9 cellular contexts compared by ENCODE assay signal in genomic region chr6:37860226-37860839, GRCh38. TPM values are rescaled to one million over a fixed set of nuclear protein-coding genes. Genes with fewer than 3 reads are reported as not detected.
DNase-seq lines count a peak whose midpoint lies in the region; ATAC-seq and TF ChIP-seq lines count a peak whose summit lies in the region.
"Had no signal": no experiment of that assay in that cellular context is flagged by ENCODE, and none has a peak within 500 bp of the region (broad histone marks: within the 10 kb centered on the region; RNA-seq: fewer than 3 reads in every experiment).

No MANE protein-coding gene starts in this region.

- H3K4me1 Mint-ChIP-seq in chondrocyte (ENCODE audit: low read depth) (peaks cover 42% of the 10 kb centered on the region), nephron (peaks cover 11% of the 10 kb centered on the region)
- H3K4me1 Mint-ChIP-seq in activated CD4-positive, alpha-beta memory T cell treated with anti-CD3 and anti-CD28 coated beads for 36 hours (ENCODE audit: low read depth): peaks cover 73% of the 10 kb centered on the region

- H3K27ac Mint-ChIP-seq in chondrocyte (ENCODE audit: unreplicated experiment): peak overlapping the region; percentile 24
- no peak overlapping the region for H3K27ac Mint-ChIP-seq in nephron
- no peak overlapping the region for H3K27ac Mint-ChIP-seq in activated CD4-positive, alpha-beta memory T cell treated with anti-CD3 and anti-CD28 coated beads for 36 hours
- H3K27ac Mint-ChIP-seq: dendritic cell treated with granulocyte-macrophage colony-stimulating factor and Interleukin-4, amounts not matched to agents 40 ng/mL and 50 ng/mL, for 4 days had no signal

- no peaks in the 10 kb centered on the region for H3K9me3 Mint-ChIP-seq in chondrocyte (ENCODE audit: low read depth)
- H3K9me3 Mint-ChIP-seq in nephron: no peaks in the 10 kb centered on the region
- H3K9me3 Mint-ChIP-seq in activated CD4-positive, alpha-beta memory T cell treated with anti-CD3 and anti-CD28 coated beads for 36 hours: no peaks in the 10 kb centered on the region
- H3K9me3 Mint-ChIP-seq: dendritic cell treated with granulocyte-macrophage colony-stimulating factor and Interleukin-4, amounts not matched to agents 40 ng/mL and 50 ng/mL, for 4 days had no signal

- DNase-seq in stimulated activated CD4-positive, alpha-beta T cell treated with anti-CD3 and anti-CD28 coated beads, Interleukin-15, amount 100 ng/mL, for 24 hours: peak; percentile 23
- DNase-seq in stimulated activated CD4-positive, alpha-beta T cell treated with anti-CD3 and anti-CD28 coated beads, Interleukin-12 subunit alpha, Interleukin-12 subunit beta, amount 100 ng/mL, for 4 hours: no peak
- DNase-seq in NCI-H2227 treated with DMSO at 0.1 percent for 48 hours (lab: John Stamatoyannopoulos, UW) (peak; percentile 18), chondrocyte (ENCODE audit: low spot score) (no peak)
- no peak for DNase-seq in stimulated activated naive CD4-positive, alpha-beta T cell treated with Interleukin-2 at 50 U/mL for 16 hours (lab: John Stamatoyannopoulos, UW)
- DNase-seq in activated CD4-positive, alpha-beta memory T cell treated with anti-CD3 and anti-CD28 coated beads for 36 hours: no peak

- H3K36me3 Mint-ChIP-seq in chondrocyte (ENCODE audit: low read depth) (peaks cover 2% of the 10 kb centered on the region), nephron (ENCODE audit: low read depth) (no peaks in the 10 kb centered on the region)
- H3K36me3 Mint-ChIP-seq in activated CD4-positive, alpha-beta memory T cell treated with anti-CD3 and anti-CD28 coated beads for 36 hours: peaks cover 2% of the 10 kb centered on the region

- CTCF ChIA-PET in activated CD4-positive, alpha-beta memory T cell treated with anti-CD3 and anti-CD28 coated beads for 36 hours (lab: Charles Lee): interaction anchor here (1.1 to 1.7 kb wide), 4 partner anchors 7 to 42 kb away, joined by 3 to 6 read pairs (median 3); no protein-coding TSS in a partner anchor

- POLR2A ChIA-PET in activated CD4-positive, alpha-beta memory T cell treated with anti-CD3 and anti-CD28 coated beads for 36 hours (lab: Charles Lee): no interaction called here

- H3K27me3 Mint-ChIP-seq in chondrocyte (ENCODE audit: low read depth): no peaks in the 10 kb centered on the region
- no peaks in the 10 kb centered on the region for H3K27me3 Mint-ChIP-seq in nephron (ENCODE audit: low read depth)
- no peaks in the 10 kb centered on the region for H3K27me3 Mint-ChIP-seq in activated CD4-positive, alpha-beta memory T cell treated with anti-CD3 and anti-CD28 coated beads for 36 hours
- H3K27me3 Mint-ChIP-seq: dendritic cell treated with granulocyte-macrophage colony-stimulating factor and Interleukin-4, amounts not matched to agents 40 ng/mL and 50 ng/mL, for 4 days had no signal

- peak; percentile 86 for TF ChIP-seq CTCF in chondrocyte (IDR thresholded peaks at IDR 0.05)
- TF ChIP-seq CTCF in nephron (IDR thresholded peaks at IDR 0.05; ENCODE audit: unreplicated experiment in 3 of 3): peak; percentile 42 to 62 (median 45)

- no peak for ATAC-seq in GM19351 (IDR thresholded peaks at IDR 0.05; ENCODE audit: unreplicated experiment)

- H3K4me3 Mint-ChIP-seq in chondrocyte (ENCODE audit: unreplicated experiment) (no peak overlapping the region), nephron (no peak overlapping the region)
- H3K4me3 Mint-ChIP-seq in activated CD4-positive, alpha-beta memory T cell treated with anti-CD3 and anti-CD28 coated beads for 36 hours: no peak overlapping the region
- H3K4me3 Mint-ChIP-seq: dendritic cell treated with granulocyte-macrophage colony-stimulating factor and Interleukin-4, amounts not matched to agents 40 ng/mL and 50 ng/mL, for 4 days had no signal

- intact Hi-C loops in activated CD4-positive, alpha-beta memory T cell treated with anti-CD3 and anti-CD28 coated beads for 36 hours (cut with micrococcal nuclease): loop anchor here (10.0 kb wide), 1 partner anchor 156 kb away; no protein-coding TSS in a partner anchor

RNA-seq across cellular contexts. Expression of gene ZFAND3, which starts 40.8 kb away (rescaled TPM):
- total RNA-seq in chondrocyte: 62.8 to 99.6 TPM (median 98.5 TPM) in 3 replicates
- total RNA-seq in activated CD4-positive, alpha-beta memory T cell treated with anti-CD3 and anti-CD28 coated beads for 36 hours: 10 to 100 TPM; 35.1 to 36.4 TPM

Comparison
In these comparisons a context has a peak if more than half of its experiments do, and no peak if none do; other contexts are left out.
1. DNase-seq: peak in stimulated activated CD4-positive, alpha-beta T cell treated with anti-CD3 and anti-CD28 coated beads, Interleukin-15, amount 100 ng/mL, for 24 hours (single experiment) and NCI-H2227 treated with DMSO at 0.1 percent for 48 hours (single experiment); none in stimulated activated CD4-positive, alpha-beta T cell treated with anti-CD3 and anti-CD28 coated beads, Interleukin-12 subunit alpha, Interleukin-12 subunit beta, amount 100 ng/mL, for 4 hours (single experiment), chondrocyte (single experiment), stimulated activated naive CD4-positive, alpha-beta T cell treated with Interleukin-2 at 50 U/mL for 16 hours (single experiment) and activated CD4-positive, alpha-beta memory T cell treated with anti-CD3 and anti-CD28 coated beads for 36 hours (single experiment).